In genomic region chr7:81574723-81575326, GRCh38 we compare ENCODE assay signal across 22 cellular contexts.
A peak's percentile ranks its signal among the peaks of the same experiment; 100 is the strongest.
DNase-seq lines count a peak whose midpoint lies in the region; ATAC-seq, FAIRE-seq and TF ChIP-seq lines count a peak whose summit lies in the region.
"Had no signal": no experiment of that assay in that cellular context is flagged by ENCODE, and none has a peak within 500 bp of the region (broad histone marks: within the 10 kb centered on the region; RNA-seq: fewer than 3 reads in every experiment).

No MANE protein-coding gene starts in this region.

- peak; percentile 41 for DNase-seq in EH (ENCODE audit: low read depth)
- DNase-seq in M059J (ENCODE audit: low read depth) = peak; percentile 18
- DNase-seq in bronchial epithelial cell (ENCODE audit: low read depth) = peak; percentile 10
- peak; percentile 88 for DNase-seq in iris pigment epithelial cell (ENCODE audit: low read depth)
- no peak for DNase-seq in activated CD4-positive, alpha-beta memory T cell treated with anti-CD3 and anti-CD28 coated beads for 36 hours
- no peak for DNase-seq in RWPE1 (ENCODE audit: low spot score)
- no peak for DNase-seq in left ventricle myocardium inferior
- DNase-seq: C1 segment of cervical spinal cord, DMS79 treated with DMSO at 0.1 percent for 48 hours, GDM1, GM23248, KG1, NCI-H1417 treated with DMSO at 0.1 percent for 48 hours, NCI-H187 treated with DMSO at 0.1 percent for 48 hours, NCI-H345, NCI-H526, SJCRH30, SW 1271 had no signal

- no peak overlapping the region for H3K27ac ChIP-seq in RWPE1
- no peak overlapping the region for H3K27ac ChIP-seq in left ventricle myocardium inferior (replicated peaks)
- H3K27ac ChIP-seq: A549, GM23248, SJCRH30 had no signal

- no peak for FAIRE-seq in bronchial epithelial cell (lab: Jason Lieb, UNC)
- FAIRE-seq: HepG2 had no signal

- no peak for TF ChIP-seq CTCF in bronchial epithelial cell (IDR thresholded peaks at IDR 0.05; ENCODE audit: insufficient read depth, low read length, severe bottlenecking)
- TF ChIP-seq CTCF in RWPE1 (conservative IDR thresholded peaks at IDR 0.05; ENCODE audit: low read depth) = no peak
- TF ChIP-seq CTCF in left ventricle myocardium inferior (IDR thresholded peaks at IDR 0.05; ENCODE audit: borderline replicate concordance) = no peak

- no peaks in the 10 kb centered on the region for H3K9me3 ChIP-seq in left ventricle myocardium inferior (replicated peaks)
- H3K9me3 ChIP-seq: A549, SJCRH30 had no signal

- H3K36me3 ChIP-seq in bronchial epithelial cell (ENCODE audit: control insufficient read depth, insufficient read depth, low read length) (no peaks in the 10 kb centered on the region), left ventricle myocardium inferior (no peaks in the 10 kb centered on the region)
- H3K36me3 ChIP-seq: SJCRH30 had no signal

- POLR2A ChIA-PET in activated CD4-positive, alpha-beta memory T cell treated with anti-CD3 and anti-CD28 coated beads for 36 hours (lab: Charles Lee) = no interaction called here
- POLR2A ChIA-PET in RWPE1 (lab: Yijun Ruan, JAX; ENCODE audit: low non-redundant PET) = no interaction called here

- ATAC-seq in GM18868 (IDR thresholded peaks at IDR 0.05; ENCODE audit: unreplicated experiment) = no peak
- ATAC-seq: A549, HCT116, HepG2 had no signal

- no peaks in the 10 kb centered on the region for H3K4me1 Mint-ChIP-seq in activated CD4-positive, alpha-beta memory T cell treated with anti-CD3 and anti-CD28 coated beads for 36 hours (ENCODE audit: low read depth)

- H3K27ac Mint-ChIP-seq in activated CD4-positive, alpha-beta memory T cell treated with anti-CD3 and anti-CD28 coated beads for 36 hours = no peak overlapping the region

- H3K4me1 ChIP-seq in left ventricle myocardium inferior = no peaks in the 10 kb centered on the region
- H3K4me1 ChIP-seq: A549, SJCRH30 had no signal

- CTCF ChIA-PET in activated CD4-positive, alpha-beta memory T cell treated with anti-CD3 and anti-CD28 coated beads for 36 hours (lab: Charles Lee) = no interaction called here
- CTCF ChIA-PET in RWPE1 (lab: Yijun Ruan, JAX) = interaction anchor here (0.7 kb wide), 1 partner anchor 1290 kb away, joined by 3 read pairs; no protein-coding TSS in a partner anchor

- H3K4me3 Mint-ChIP-seq in activated CD4-positive, alpha-beta memory T cell treated with anti-CD3 and anti-CD28 coated beads for 36 hours = no peak overlapping the region

- peaks cover 11% of the 10 kb centered on the region for H3K9me3 Mint-ChIP-seq in activated CD4-positive, alpha-beta memory T cell treated with anti-CD3 and anti-CD28 coated beads for 36 hours

- H3K27me3 ChIP-seq in bronchial epithelial cell (ENCODE audit: control insufficient read depth, insufficient read depth, low read length) (no peaks in the 10 kb centered on the region), left ventricle myocardium inferior (ENCODE audit: low read depth) (no peaks in the 10 kb centered on the region)
- H3K27me3 ChIP-seq: SJCRH30 had no signal

- no peaks in the 10 kb centered on the region for H3K36me3 Mint-ChIP-seq in activated CD4-positive, alpha-beta memory T cell treated with anti-CD3 and anti-CD28 coated beads for 36 hours

- H3K4me3 ChIP-seq in bronchial epithelial cell (ENCODE audit: low read depth, low read length) = no peak overlapping the region
- H3K4me3 ChIP-seq in left ventricle myocardium inferior = no peak overlapping the region
- H3K4me3 ChIP-seq: A549, GM23248, SJCRH30 had no signal

- intact Hi-C loops in activated CD4-positive, alpha-beta memory T cell treated with anti-CD3 and anti-CD28 coated beads for 36 hours (cut with micrococcal nuclease) = no loop called here
- intact Hi-C loops in left ventricle myocardium inferior (cut with micrococcal nuclease) = no loop called here

- no peaks in the 10 kb centered on the region for H3K27me3 Mint-ChIP-seq in activated CD4-positive, alpha-beta memory T cell treated with anti-CD3 and anti-CD28 coated beads for 36 hours

Comparison
In these comparisons a context has a peak if more than half of its experiments do, and no peak if none do; other contexts are left out.
1. DNase-seq: peak in EH (single experiment), M059J (single experiment), bronchial epithelial cell (single experiment) and iris pigment epithelial cell (single experiment); none in activated CD4-positive, alpha-beta memory T cell treated with anti-CD3 and anti-CD28 coated beads for 36 hours (single experiment), RWPE1 (single experiment) and left ventricle myocardium inferior (single experiment).